In genomic region chr17:28227278-28228108, GRCh38 we compare ENCODE assay signal across 8 cellular contexts.
DNase-seq lines count a peak whose midpoint lies in the region; ATAC-seq and TF ChIP-seq lines count a peak whose summit lies in the region.

No MANE protein-coding gene starts in this region.

- H3K9me3 ChIP-seq in PC-3 (ENCODE audit: low read length), result no peaks in the 10 kb centered on the region

- TF ChIP-seq CTCF in GM23338 (conservative IDR thresholded peaks at IDR 0.05; ENCODE audit: low read depth in 2 of 2) (peak in 1 of 2 experiments; percentile 8; a peak in 1 of 4 replicates), PC-3 (conservative IDR thresholded peaks at IDR 0.05; ENCODE audit: low read depth, low read length) (no peak), chondrocyte (IDR thresholded peaks at IDR 0.05) (peak; percentile 47)

- peak overlapping the region; percentile 81 for H3K4me3 ChIP-seq in GM23338
- H3K4me3 ChIP-seq in PC-3 (ENCODE audit: low read length), result peak overlapping the region; percentile 26; the same call in 1 of the 2 replicates

- H3F3A ChIP-seq in GM23338 (replicated peaks; ENCODE audit: low read depth) (no peaks in the 10 kb centered on the region), PC-3 (ENCODE audit: low read length, unreplicated experiment) (no peaks in the 10 kb centered on the region)

- BruUV-seq in PC-3 (replicated peaks; lab: Mats Ljungman, UMichigan), result no TSS peak

- ATAC-seq in GM23338 (peak; percentile 88), PC-3 (peak; percentile 79), left lobe of liver (peak; percentile 84), HG02973 (IDR thresholded peaks at IDR 0.05; ENCODE audit: unreplicated experiment) (no peak), GM21529 (IDR thresholded peaks at IDR 0.05; ENCODE audit: unreplicated experiment) (no peak)
- ATAC-seq in stimulated activated naive CD8-positive, alpha-beta T cell treated with anti-CD3 and anti-CD28 coated beads, Interleukin-15, Interleukin-2, amounts not matched to agents 100 U/mL and 50 U/mL, for 24 hours, result peak; percentile 45

- peaks cover 13% of the 10 kb centered on the region; the same call in 1 of the 2 replicates for H3K4me1 ChIP-seq in GM23338 (ENCODE audit: insufficient read depth)
- no peaks in the 10 kb centered on the region for H3K4me1 ChIP-seq in PC-3 (ENCODE audit: insufficient read depth, low read length)

- H3K9ac ChIP-seq in PC-3 (ENCODE audit: low read length), result no peak overlapping the region

- H3K9me3 Mint-ChIP-seq in GM23338 (peaks cover 10% of the 10 kb centered on the region), chondrocyte (ENCODE audit: low read depth) (no peaks in the 10 kb centered on the region)

- POLR2A ChIA-PET in PC-3 (lab: Charles Lee; ENCODE audit: unreplicated experiment), result no interaction called here

- peak overlapping the region; percentile 94 for H3K4me3 Mint-ChIP-seq in GM23338
- peak overlapping the region; percentile 78 for H3K4me3 Mint-ChIP-seq in chondrocyte (ENCODE audit: unreplicated experiment)

- intact Hi-C loops in PC-3 (cut with micrococcal nuclease), result no loop called here

- no peaks in the 10 kb centered on the region for H4K20me1 ChIP-seq in GM23338 (replicated peaks; ENCODE audit: insufficient read depth)
- H4K20me1 ChIP-seq in PC-3 (ENCODE audit: low read length), result no peaks in the 10 kb centered on the region

- peaks cover 12% of the 10 kb centered on the region for H3K36me3 Mint-ChIP-seq in GM23338 (ENCODE audit: low read depth)
- no peaks in the 10 kb centered on the region for H3K36me3 Mint-ChIP-seq in chondrocyte (ENCODE audit: low read depth)

- DNase-seq in 8988T (peak; percentile 99), GM23338 (ENCODE audit: low spot score) (peak; percentile 100), PC-3 (peak; percentile 39), chondrocyte (ENCODE audit: low spot score) (no peak), left lobe of liver (ENCODE audit: low spot score) (peak; percentile 62)
- DNase-seq in stimulated activated naive CD8-positive, alpha-beta T cell treated with anti-CD3 and anti-CD28 coated beads, Interleukin-15, Interleukin-2, amounts not matched to agents 100 U/mL and 50 U/mL, for 24 hours, result peak; percentile 47

- CTCF ChIA-PET in PC-3 (lab: Charles Lee), result no interaction called here

- H3K9me2 ChIP-seq in GM23338 (ENCODE audit: insufficient read depth) (no peaks in the 10 kb centered on the region), PC-3 (replicated peaks; ENCODE audit: low read length) (no peaks in the 10 kb centered on the region)

- H3K27me3 ChIP-seq in GM23338 (ENCODE audit: insufficient read depth) (no peaks in the 10 kb centered on the region), PC-3 (ENCODE audit: low read length) (no peaks in the 10 kb centered on the region)

- no peaks in the 10 kb centered on the region for H3K36me3 ChIP-seq in GM23338 (ENCODE audit: insufficient read depth)
- H3K36me3 ChIP-seq in PC-3 (ENCODE audit: low read depth, low read length), result no peaks in the 10 kb centered on the region

- H3K27ac Mint-ChIP-seq in GM23338, result peak overlapping the region; percentile 99
- no peak overlapping the region for H3K27ac Mint-ChIP-seq in chondrocyte (ENCODE audit: unreplicated experiment)

- H2AFZ ChIP-seq in GM23338 (peak overlapping the region; percentile 96), PC-3 (ENCODE audit: low read length) (peak overlapping the region; percentile 53)

- H3K79me2 ChIP-seq in GM23338 (replicated peaks; ENCODE audit: insufficient read depth) (no peaks in the 10 kb centered on the region), PC-3 (ENCODE audit: low read length) (no peaks in the 10 kb centered on the region)

- H3K27ac ChIP-seq in GM23338 (ENCODE audit: low read depth), result peak overlapping the region; percentile 95
- H3K27ac ChIP-seq in PC-3 (ENCODE audit: low read length), result no peak overlapping the region

- H3K4me2 ChIP-seq in GM23338 (peak overlapping the region; percentile 88), PC-3 (ENCODE audit: low read length) (peak overlapping the region; percentile 40)

- H3K4me1 Mint-ChIP-seq in GM23338 (peaks cover 22% of the 10 kb centered on the region), chondrocyte (ENCODE audit: low read depth) (peaks cover 12% of the 10 kb centered on the region)

- H3K27me3 Mint-ChIP-seq in GM23338 (ENCODE audit: insufficient read depth, low read depth, poor library complexity), result peaks cover 22% of the 10 kb centered on the region
- H3K27me3 Mint-ChIP-seq in chondrocyte (ENCODE audit: low read depth), result peaks cover 17% of the 10 kb centered on the region

TF ChIP-seq in GM23338, 12 proteins besides CTCF, POLR2A, EP300 and RAD21 (continues in another document):
- TF ChIP-seq ZNF114 (CRISPR knock-in tag; IDR thresholded peaks at IDR 0.05) (no peak), CREB1 (CRISPR knock-in tag; IDR thresholded peaks at IDR 0.05; ENCODE audit: low read depth) (no peak), ZNF331 (CRISPR knock-in tag; IDR thresholded peaks at IDR 0.05; ENCODE audit: low read depth) (no peak), POLR2AphosphoS5 (IDR thresholded peaks at IDR 0.05; ENCODE audit: low read depth) (peak; percentile 88), EZH2 (IDR thresholded peaks at IDR 0.05; ENCODE audit: low read depth, unreplicated experiment) (no peak), NANOG (IDR thresholded peaks at IDR 0.05; ENCODE audit: borderline replicate concordance) (no peak), JUNB (IDR thresholded peaks at IDR 0.05; ENCODE audit: unreplicated experiment) (no peak), EZH2phosphoT487 (IDR thresholded peaks at IDR 0.05; ENCODE audit: unreplicated experiment) (no peak), STAT1 (IDR thresholded peaks at IDR 0.05; ENCODE audit: unreplicated experiment) (no peak)
- TF ChIP-seq, protein P1, sequence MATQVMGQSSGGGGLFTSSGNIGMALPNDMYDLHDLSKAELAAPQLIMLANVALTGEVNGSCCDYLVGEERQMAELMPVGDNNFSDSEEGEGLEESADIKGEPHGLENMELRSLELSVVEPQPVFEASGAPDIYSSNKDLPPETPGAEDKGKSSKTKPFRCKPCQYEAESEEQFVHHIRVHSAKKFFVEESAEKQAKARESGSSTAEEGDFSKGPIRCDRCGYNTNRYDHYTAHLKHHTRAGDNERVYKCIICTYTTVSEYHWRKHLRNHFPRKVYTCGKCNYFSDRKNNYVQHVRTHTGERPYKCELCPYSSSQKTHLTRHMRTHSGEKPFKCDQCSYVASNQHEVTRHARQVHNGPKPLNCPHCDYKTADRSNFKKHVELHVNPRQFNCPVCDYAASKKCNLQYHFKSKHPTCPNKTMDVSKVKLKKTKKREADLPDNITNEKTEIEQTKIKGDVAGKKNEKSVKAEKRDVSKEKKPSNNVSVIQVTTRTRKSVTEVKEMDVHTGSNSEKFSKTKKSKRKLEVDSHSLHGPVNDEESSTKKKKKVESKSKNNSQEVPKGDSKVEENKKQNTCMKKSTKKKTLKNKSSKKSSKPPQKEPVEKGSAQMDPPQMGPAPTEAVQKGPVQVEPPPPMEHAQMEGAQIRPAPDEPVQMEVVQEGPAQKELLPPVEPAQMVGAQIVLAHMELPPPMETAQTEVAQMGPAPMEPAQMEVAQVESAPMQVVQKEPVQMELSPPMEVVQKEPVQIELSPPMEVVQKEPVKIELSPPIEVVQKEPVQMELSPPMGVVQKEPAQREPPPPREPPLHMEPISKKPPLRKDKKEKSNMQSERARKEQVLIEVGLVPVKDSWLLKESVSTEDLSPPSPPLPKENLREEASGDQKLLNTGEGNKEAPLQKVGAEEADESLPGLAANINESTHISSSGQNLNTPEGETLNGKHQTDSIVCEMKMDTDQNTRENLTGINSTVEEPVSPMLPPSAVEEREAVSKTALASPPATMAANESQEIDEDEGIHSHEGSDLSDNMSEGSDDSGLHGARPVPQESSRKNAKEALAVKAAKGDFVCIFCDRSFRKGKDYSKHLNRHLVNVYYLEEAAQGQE (IDR thresholded peaks at IDR 0.05; ENCODE audit: unreplicated experiment), result no peak
- TF ChIP-seq, protein P2, sequence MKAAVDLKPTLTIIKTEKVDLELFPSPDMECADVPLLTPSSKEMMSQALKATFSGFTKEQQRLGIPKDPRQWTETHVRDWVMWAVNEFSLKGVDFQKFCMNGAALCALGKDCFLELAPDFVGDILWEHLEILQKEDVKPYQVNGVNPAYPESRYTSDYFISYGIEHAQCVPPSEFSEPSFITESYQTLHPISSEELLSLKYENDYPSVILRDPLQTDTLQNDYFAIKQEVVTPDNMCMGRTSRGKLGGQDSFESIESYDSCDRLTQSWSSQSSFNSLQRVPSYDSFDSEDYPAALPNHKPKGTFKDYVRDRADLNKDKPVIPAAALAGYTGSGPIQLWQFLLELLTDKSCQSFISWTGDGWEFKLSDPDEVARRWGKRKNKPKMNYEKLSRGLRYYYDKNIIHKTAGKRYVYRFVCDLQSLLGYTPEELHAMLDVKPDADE (IDR thresholded peaks at IDR 0.05), result peak; percentile 34; the same call in 1 of the 2 replicates

Comparison
In these comparisons a context has a peak if more than half of its experiments do, and no peak if none do; other contexts are left out.
1. ATAC-seq: peak in GM23338 (single experiment), PC-3 (single experiment), left lobe of liver (single experiment) and stimulated activated naive CD8-positive, alpha-beta T cell treated with anti-CD3 and anti-CD28 coated beads, Interleukin-15, Interleukin-2, amounts not matched to agents 100 U/mL and 50 U/mL, for 24 hours (single experiment); none in HG02973 (single experiment) and GM21529 (single experiment).